ENCODE assay signal across 9 cellular contexts in the genomic region with DNA sequence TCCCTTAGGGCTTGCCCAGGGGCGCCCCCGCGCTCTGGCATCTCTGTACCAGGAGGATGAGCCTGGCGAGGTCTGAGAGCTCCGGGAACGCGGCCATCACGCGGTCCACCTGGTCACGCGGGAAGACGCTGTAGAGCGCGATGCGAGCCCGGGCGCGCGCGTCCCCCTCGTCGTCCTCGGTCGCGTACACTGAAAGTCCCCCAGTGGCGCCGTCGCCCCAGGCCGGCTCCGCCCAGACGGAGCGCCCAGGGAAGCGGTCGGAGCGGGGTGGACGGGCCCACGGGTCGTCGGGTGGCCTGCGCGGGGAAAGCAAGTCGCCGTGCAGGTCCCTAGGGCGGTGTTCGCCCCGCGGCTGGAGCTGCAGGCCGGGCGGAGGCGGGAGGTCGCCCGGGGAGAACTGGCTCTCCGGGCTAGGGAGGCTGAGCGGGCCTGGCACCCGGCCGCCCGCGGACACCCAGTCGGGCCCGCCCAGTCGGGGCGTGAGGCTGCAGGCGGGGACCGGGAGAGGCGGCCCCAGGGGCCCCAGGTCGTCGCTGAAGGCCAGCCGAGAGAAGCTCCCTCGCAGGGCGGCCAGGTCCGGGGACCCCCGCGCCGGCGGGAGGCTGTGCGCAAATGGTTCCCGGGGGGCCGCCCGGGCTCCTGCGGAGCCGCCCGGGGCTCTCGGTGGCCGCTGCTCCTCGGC. TPM values are rescaled to one million over a fixed set of nuclear protein-coding genes. Genes with fewer than 3 reads are reported as not detected.
DNase-seq lines count a peak whose midpoint lies in the region; ATAC-seq lines count a peak whose summit lies in the region.
"Had no signal": no experiment of that assay in that cellular context is flagged by ENCODE, and none has a peak within 500 bp of the region (broad histone marks: within the 10 kb centered on the region; RNA-seq: fewer than 3 reads in every experiment).

No MANE protein-coding gene starts in this region.

- H3K27ac ChIP-seq in mesenchymal stem cell (ENCODE audit: low read length, poor library complexity, severe bottlenecking) (no peak overlapping the region), stomach smooth muscle (ENCODE audit: low read length) (no peak overlapping the region)

- peaks cover 19% of the 10 kb centered on the region for H3K4me1 ChIP-seq in mesenchymal stem cell (ENCODE audit: control insufficient read depth, insufficient read depth, low read depth, low read length)
- H3K4me1 ChIP-seq in stomach smooth muscle (ENCODE audit: control insufficient read depth, insufficient read depth, low read length) = peaks cover 46% of the 10 kb centered on the region

- H3K9ac ChIP-seq in mesenchymal stem cell (ENCODE audit: low read length) (no peak overlapping the region), stomach smooth muscle (ENCODE audit: low read length in 2 of 2) (peak overlapping the region in 1 of 2 donors; percentile 39)

- H2BK12ac ChIP-seq in mesenchymal stem cell (ENCODE audit: low read length in 2 of 2) = peak overlapping the region in 1 of 2 experiments; percentile 80

- H3K4me3 Mint-ChIP-seq in dendritic cell treated with granulocyte-macrophage colony-stimulating factor and Interleukin-4, amounts not matched to agents 40 ng/mL and 50 ng/mL, for 4 days = peak overlapping the region; percentile 82

- H3K4me3 ChIP-seq in mesenchymal stem cell (ENCODE audit: insufficient read depth in 1 of 2, low read depth in 1 of 2, low read length in 2 of 2) (peak overlapping the region; percentile 51 to 54), stomach smooth muscle (ENCODE audit: low read length in 2 of 2) (peak overlapping the region; percentile 51 to 73)

- peaks cover 65% of the 10 kb centered on the region for H3K4me1 Mint-ChIP-seq in dendritic cell treated with granulocyte-macrophage colony-stimulating factor and Interleukin-4, amounts not matched to agents 40 ng/mL and 50 ng/mL, for 4 days (ENCODE audit: low read depth)

- H3K4ac ChIP-seq in mesenchymal stem cell (ENCODE audit: low read depth in 1 of 2, low read length in 2 of 2) = peak overlapping the region; percentile 43 to 51

- H4K8ac ChIP-seq in mesenchymal stem cell (ENCODE audit: low read length) = peak overlapping the region; percentile 91

- H2BK120ac ChIP-seq in mesenchymal stem cell (ENCODE audit: low read depth, low read length) = peak overlapping the region; percentile 62

- no peaks in the 10 kb centered on the region for H3K79me1 ChIP-seq in mesenchymal stem cell (replicated peaks; ENCODE audit: low read length, poor library complexity, severe bottlenecking)

- intact Hi-C loops in dendritic cell treated with granulocyte-macrophage colony-stimulating factor and Interleukin-4, amounts not matched to agents 40 ng/mL and 50 ng/mL, for 4 days (cut with micrococcal nuclease) = loop anchor here (5.0 kb wide), 2 partner anchors 36 to 66 kb away; partner anchors contain the start of gene ZC3H12D

- H2AFZ ChIP-seq in mesenchymal stem cell (ENCODE audit: low read depth, low read length) = peak overlapping the region; percentile 78

- no peaks in the 10 kb centered on the region for H3K27me3 Mint-ChIP-seq in dendritic cell treated with granulocyte-macrophage colony-stimulating factor and Interleukin-4, amounts not matched to agents 40 ng/mL and 50 ng/mL, for 4 days

- no peak overlapping the region for H3K14ac ChIP-seq in mesenchymal stem cell (ENCODE audit: low read length in 2 of 2)

- H3K36me3 ChIP-seq in mesenchymal stem cell (ENCODE audit: control insufficient read depth in 1 of 2, insufficient read depth in 2 of 2, low read depth in 1 of 2, low read length in 2 of 2) (no peaks in the 10 kb centered on the region), stomach smooth muscle (ENCODE audit: control insufficient read depth in 2 of 2, insufficient read depth in 2 of 2, low read length in 2 of 2) (no peaks in the 10 kb centered on the region)

- ATAC-seq in GM21723 (IDR thresholded peaks at IDR 0.05; ENCODE audit: unreplicated experiment) (no peak), GM21526 (IDR thresholded peaks at IDR 0.05; ENCODE audit: low FRiP score, unreplicated experiment) (no peak)

- H2BK5ac ChIP-seq in mesenchymal stem cell (ENCODE audit: low read depth, low read length, poor library complexity, severe bottlenecking) = no peak overlapping the region

- H3K27me3 ChIP-seq in mesenchymal stem cell (ENCODE audit: control insufficient read depth in 1 of 2, insufficient read depth in 1 of 2, low read length in 2 of 2) (peaks cover 4 to 57% of the 10 kb centered on the region in 2 experiments), stomach smooth muscle (ENCODE audit: control insufficient read depth in 1 of 2, insufficient read depth in 2 of 2, low read length in 2 of 2) (peaks cover 0 to 4% of the 10 kb centered on the region in 2 donors)

- peak overlapping the region; percentile 87 for H3K27ac Mint-ChIP-seq in dendritic cell treated with granulocyte-macrophage colony-stimulating factor and Interleukin-4, amounts not matched to agents 40 ng/mL and 50 ng/mL, for 4 days

- H2AK5ac ChIP-seq in mesenchymal stem cell (ENCODE audit: low read length, severe bottlenecking) = no peak overlapping the region

- H4K91ac ChIP-seq in mesenchymal stem cell (ENCODE audit: low read length) = peak overlapping the region; percentile 66

- H2BK15ac ChIP-seq in mesenchymal stem cell (ENCODE audit: low read depth, poor library complexity, severe bottlenecking) = peak overlapping the region; percentile 85

- 16% methylated on average over 62 of the region's 85 CpGs for WGBS in mesenchymal stem cell

- H3K4me2 ChIP-seq in mesenchymal stem cell (ENCODE audit: low read length, poor library complexity, severe bottlenecking) = peak overlapping the region; percentile 88

- DNase-seq in NCI-H345 (lab: John Stamatoyannopoulos, UW) (peak; percentile 8), NCI-H345 treated with DMSO at 0.1 percent for 48 hours (lab: John Stamatoyannopoulos, UW; ENCODE audit: unreplicated experiment) (no peak), mesenchymal stem cell (no peak), NCI-H1417 treated with DMSO at 0.1 percent for 48 hours (lab: John Stamatoyannopoulos, UW) (no peak)
- DNase-seq: AML-193 had no signal

- H3K18ac ChIP-seq in mesenchymal stem cell (ENCODE audit: low read depth in 1 of 2, low read length in 2 of 2) = peak overlapping the region; percentile 78 to 83

- H3K9me3 Mint-ChIP-seq in dendritic cell treated with granulocyte-macrophage colony-stimulating factor and Interleukin-4, amounts not matched to agents 40 ng/mL and 50 ng/mL, for 4 days = no peaks in the 10 kb centered on the region

- H3K36me3 Mint-ChIP-seq in dendritic cell treated with granulocyte-macrophage colony-stimulating factor and Interleukin-4, amounts not matched to agents 40 ng/mL and 50 ng/mL, for 4 days (ENCODE audit: low read depth) = peaks cover 55% of the 10 kb centered on the region

- no peaks in the 10 kb centered on the region for H3K9me3 ChIP-seq in mesenchymal stem cell (ENCODE audit: control insufficient read depth, low read length)
- no peaks in the 10 kb centered on the region for H3K9me3 ChIP-seq in stomach smooth muscle (ENCODE audit: control insufficient read depth in 2 of 2, low read length in 2 of 2)

- no peak overlapping the region for H3K23ac ChIP-seq in mesenchymal stem cell (ENCODE audit: low read length in 2 of 2)

RNA-seq across cellular contexts. Expression of gene ZC3H12D, which starts 34.0 kb away (rescaled TPM):
- 0.04 TPM for polyA plus RNA-seq in mesenchymal stem cell (2013, experiment 1 of 2)
- polyA plus RNA-seq in mesenchymal stem cell (2013, experiment 2 of 2) = 0.04 TPM

RNA-seq across cellular contexts. Expression of gene SUMO4, which starts 50.8 kb away (rescaled TPM):
- 0.14 TPM for polyA plus RNA-seq in mesenchymal stem cell (2013, experiment 1 of 2)
- 0.11 TPM for polyA plus RNA-seq in mesenchymal stem cell (2013, experiment 2 of 2)
